ENCODE assay signal across 22 cellular contexts in genomic region chr6:120108061-120108795, GRCh38.
A peak's percentile ranks its signal among the peaks of the same experiment; 100 is the strongest.
DNase-seq lines count a peak whose midpoint lies in the region; ATAC-seq, FAIRE-seq and TF ChIP-seq lines count a peak whose summit lies in the region.
"Had no signal": no experiment of that assay in that cellular context is flagged by ENCODE, and none has a peak within 500 bp of the region (broad histone marks: within the 10 kb centered on the region; RNA-seq: fewer than 3 reads in every experiment).

No MANE protein-coding gene starts in this region.

- H3K4me1 Mint-ChIP-seq in WTC11, result peaks cover 3% of the 10 kb centered on the region; the same call in 1 of the 2 replicates
- H3K4me1 Mint-ChIP-seq in CD8-positive, alpha-beta memory T cell, result no peaks in the 10 kb centered on the region
- H3K4me1 Mint-ChIP-seq: T-cell had no signal

- H3K27ac Mint-ChIP-seq in WTC11, result no peak overlapping the region
- H3K27ac Mint-ChIP-seq in CD8-positive, alpha-beta memory T cell, result no peak overlapping the region
- H3K27ac Mint-ChIP-seq: T-cell had no signal

- POLR2A ChIA-PET in WTC11 (lab: Charles Lee), result no interaction called here
- POLR2A ChIA-PET in CD8-positive, alpha-beta memory T cell (lab: Charles Lee), result no interaction called here

- H3K27ac ChIP-seq in HUES48 (ENCODE audit: low read depth, low read length) (no peak overlapping the region), osteoblast (ENCODE audit: low read depth, low read length) (no peak overlapping the region)
- H3K27ac ChIP-seq in CD8-positive, alpha-beta memory T cell (ENCODE audit: low read depth, low read length), result no peak overlapping the region
- H3K27ac ChIP-seq: A549, GM23248, Peyer's patch had no signal

- no peak for TF ChIP-seq CTCF in WTC11 (IDR thresholded peaks at IDR 0.05)
- TF ChIP-seq CTCF in osteoblast (IDR thresholded peaks at IDR 0.05; ENCODE audit: extremely low read depth, low read depth, low read length), result no peak

- H4K20me1 ChIP-seq in osteoblast (ENCODE audit: insufficient read depth, low read length), result no peaks in the 10 kb centered on the region

- CTCF ChIA-PET in WTC11 (lab: Charles Lee), result no interaction called here
- CTCF ChIA-PET in CD8-positive, alpha-beta memory T cell (lab: Charles Lee), result no interaction called here

- ATAC-seq in WTC11, result no peak
- ATAC-seq: A549, T-cell had no signal

- no peak overlapping the region for H3K4me2 ChIP-seq in osteoblast (ENCODE audit: insufficient read depth, low read length)
- H3K4me2 ChIP-seq: A549, SK-N-SH had no signal

- H3K27me3 ChIP-seq in HUES48 (ENCODE audit: control insufficient read depth, insufficient read depth, low read length), result no peaks in the 10 kb centered on the region
- H3K27me3 ChIP-seq in osteoblast (ENCODE audit: insufficient read depth, low read length), result no peaks in the 10 kb centered on the region
- H3K27me3 ChIP-seq in CD8-positive, alpha-beta memory T cell (ENCODE audit: insufficient read depth, low read length, poor library complexity, severe bottlenecking), result no peaks in the 10 kb centered on the region
- H3K27me3 ChIP-seq: Peyer's patch had no signal

- H3K9me3 ChIP-seq in HUES48 (ENCODE audit: control insufficient read depth, insufficient read depth, low read length) (no peaks in the 10 kb centered on the region), osteoblast (ENCODE audit: low read depth, low read length) (no peaks in the 10 kb centered on the region)
- no peaks in the 10 kb centered on the region for H3K9me3 ChIP-seq in CD8-positive, alpha-beta memory T cell (ENCODE audit: low read length)
- H3K9me3 ChIP-seq: A549, Peyer's patch had no signal

- no peak overlapping the region for H3K4me3 ChIP-seq in HUES48 (ENCODE audit: low read depth, low read length)
- H3K4me3 ChIP-seq in osteoblast (ENCODE audit: insufficient read depth, low read length), result no peak overlapping the region
- no peak overlapping the region for H3K4me3 ChIP-seq in CD8-positive, alpha-beta memory T cell (ENCODE audit: low read length)
- H3K4me3 ChIP-seq: A549, GM23248, Peyer's patch had no signal

- no peak for TF ChIP-seq POLR2A in GM12891 (IDR thresholded peaks at IDR 0.05; ENCODE audit: low read depth, low read length)

- peaks cover 4% of the 10 kb centered on the region; the same call in 1 of the 2 replicates for H3K9me3 Mint-ChIP-seq in WTC11
- peaks cover 0 to 10% (median 0%) of the 10 kb centered on the region in 5 donors for H3K9me3 Mint-ChIP-seq in CD8-positive, alpha-beta memory T cell
- H3K9me3 Mint-ChIP-seq: T-cell had no signal

- H3K4me1 ChIP-seq in HUES48 (ENCODE audit: control insufficient read depth, insufficient read depth, low read length) (no peaks in the 10 kb centered on the region), osteoblast (ENCODE audit: insufficient read depth, low read length) (no peaks in the 10 kb centered on the region)
- no peaks in the 10 kb centered on the region for H3K4me1 ChIP-seq in CD8-positive, alpha-beta memory T cell (ENCODE audit: insufficient read depth, low read length)
- H3K4me1 ChIP-seq: A549, Peyer's patch had no signal

- peak; percentile 45 for DNase-seq in DMS53 (lab: John Stamatoyannopoulos, UW)
- DNase-seq in WTC11 (ENCODE audit: low spot score), result no peak
- peak; percentile 17 for DNase-seq in osteoblast (ENCODE audit: insufficient read length, low spot score, missing footprints)
- DNase-seq in effector CD4-positive, alpha-beta T cell, result no peak
- DNase-seq in CD8-positive, alpha-beta memory T cell, result no peak
- no peak for DNase-seq in GM19239 (ENCODE audit: insufficient read length, low spot score)
- no peak for DNase-seq in GM12891 (ENCODE audit: insufficient read length, low spot score)
- DNase-seq: C1 segment of cervical spinal cord, DMS153, GM23248, MV-4-11, NCI-H1417, NCI-H187 treated with DMSO at 0.1 percent for 48 hours, NCI-H2171, NCI-H446, NCI-H774, Peyer's patch, Right ventricle myocardium superior, SK-N-SH, T-cell had no signal

- no peaks in the 10 kb centered on the region for H3K79me2 ChIP-seq in osteoblast (ENCODE audit: insufficient read depth, low read length)

- H3K36me3 Mint-ChIP-seq in WTC11, result no peaks in the 10 kb centered on the region
- H3K36me3 Mint-ChIP-seq in CD8-positive, alpha-beta memory T cell, result no peaks in the 10 kb centered on the region
- H3K36me3 Mint-ChIP-seq: T-cell had no signal

- no peak overlapping the region for H2AFZ ChIP-seq in osteoblast (ENCODE audit: low read length)
- H2AFZ ChIP-seq: GM23248 had no signal

- FAIRE-seq in GM19239 (lab: Jason Lieb, UNC) (no peak), GM12891 (lab: Jason Lieb, UNC) (no peak)
- FAIRE-seq: A549 had no signal

- H3K27me3 Mint-ChIP-seq in WTC11 (ENCODE audit: low read depth), result no peaks in the 10 kb centered on the region
- H3K27me3 Mint-ChIP-seq in CD8-positive, alpha-beta memory T cell, result no peaks in the 10 kb centered on the region
- H3K27me3 Mint-ChIP-seq: T-cell had no signal

- H3K9ac ChIP-seq in HUES48 (ENCODE audit: low read depth, low read length), result 0 out of 2 replicates have a peak overlapping the region, but pooled peaks have one; percentile 14
- H3K9ac ChIP-seq: GM23248, SK-N-SH had no signal

- H3K36me3 ChIP-seq in HUES48 (ENCODE audit: control insufficient read depth, insufficient read depth, low read length), result no peaks in the 10 kb centered on the region
- H3K36me3 ChIP-seq in osteoblast (ENCODE audit: insufficient read depth, low read length), result no peaks in the 10 kb centered on the region
- no peaks in the 10 kb centered on the region for H3K36me3 ChIP-seq in CD8-positive, alpha-beta memory T cell (ENCODE audit: insufficient read depth, low read length)
- H3K36me3 ChIP-seq: Peyer's patch had no signal

- no peak overlapping the region for H3K4me3 Mint-ChIP-seq in WTC11
- H3K4me3 Mint-ChIP-seq in CD8-positive, alpha-beta memory T cell, result no peak overlapping the region
- H3K4me3 Mint-ChIP-seq: T-cell had no signal

TF ChIP-seq in WTC11, 78 proteins besides CTCF, POLR2A, EP300 and RAD21:
- no peak for TF ChIP-seq ZNF219 (CRISPR knock-in tag; IDR thresholded peaks at IDR 0.05; ENCODE audit: borderline replicate concordance)
- 0 out of 2 replicates have a peak, but pooled peaks have one; percentile 13 for TF ChIP-seq USF2 (CRISPR knock-in tag; IDR thresholded peaks at IDR 0.05)

TF ChIP-seq in GM12891, 5 proteins besides CTCF, POLR2A, EP300 and RAD21:
- TF ChIP-seq SPI1 (IDR thresholded peaks at IDR 0.05; ENCODE audit: low read depth, low read length) (no peak), POLR2AphosphoS5 (IDR thresholded peaks at IDR 0.05; ENCODE audit: low read depth, low read length) (no peak), PAX5 (IDR thresholded peaks at IDR 0.05; ENCODE audit: insufficient read depth, low read length, severe bottlenecking) (no peak), TAF1 (IDR thresholded peaks at IDR 0.05; ENCODE audit: low read depth, low read length) (no peak), POU2F2 (IDR thresholded peaks at IDR 0.05; ENCODE audit: low read depth, low read length) (no peak)

Comparison
In these comparisons a context has a peak if more than half of its experiments do, and no peak if none do; other contexts are left out.
1. DNase-seq: peak in DMS53 (single experiment) and osteoblast (single experiment); none in WTC11 (single experiment), effector CD4-positive, alpha-beta T cell (single experiment), CD8-positive, alpha-beta memory T cell (0 of 5), GM19239 (single experiment) and GM12891 (single experiment).